1 cellular context compared by ENCODE assay signal in genomic region chr19:29941828-29942403, GRCh38.
A peak's percentile ranks its signal among the peaks of the same experiment; 100 is the strongest.
TF ChIP-seq lines count a peak whose summit lies in the region.

Gene URI1, plus strand, starts transcription at chr19:29942239. Its CDS starts 309 bp downstream, at chr19:29942548.

TF ChIP-seq in HEK293, 187 proteins besides CTCF, POLR2A, EP300 and RAD21 (continued from another document and continues in another):
- TF ChIP-seq ZXDB (tag by site-specific recombination; IDR thresholded peaks at IDR 0.05) (peak; percentile 68; the same call in 1 of the 2 replicates), ZBTB8A (tag by site-specific recombination; IDR thresholded peaks at IDR 0.05) (peak; percentile 64), ZFP37 (tag by site-specific recombination; IDR thresholded peaks at IDR 0.05) (no peak), ZNF76 (tag by site-specific recombination; IDR thresholded peaks at IDR 0.05; ENCODE audit: borderline replicate concordance, low read depth) (no peak), ZNF416 (tag by site-specific recombination; IDR thresholded peaks at IDR 0.05) (no peak), ZNF214 (tag by site-specific recombination; IDR thresholded peaks at IDR 0.05; ENCODE audit: borderline replicate concordance) (0 out of 2 replicates have a peak, but pooled peaks have one; percentile 20), KLF16 (tag by site-specific recombination; IDR thresholded peaks at IDR 0.05) (peak; percentile 82), TRIM28 (IDR thresholded peaks at IDR 0.05; ENCODE audit: borderline replicate concordance, low read length) (no peak), ZNF660 (tag by site-specific recombination; IDR thresholded peaks at IDR 0.05) (peak; percentile 92), ZNF501 (tag by site-specific recombination; IDR thresholded peaks at IDR 0.05) (no peak), KLF17 (tag by site-specific recombination; IDR thresholded peaks at IDR 0.05) (no peak; the same call in 1 of the 2 replicates), ZNF433 (tag by site-specific recombination; IDR thresholded peaks at IDR 0.05; ENCODE audit: low read depth) (no peak), ZNF121 (tag by site-specific recombination; IDR thresholded peaks at IDR 0.05) (no peak), ZFP41 (tag by site-specific recombination; IDR thresholded peaks at IDR 0.05; ENCODE audit: borderline replicate concordance) (no peak), ZNF423 (tag by site-specific recombination; IDR thresholded peaks at IDR 0.05) (no peak), ZFP69B (tag by site-specific recombination; IDR thresholded peaks at IDR 0.05) (0 out of 2 replicates have a peak, but pooled peaks have one; percentile 22), KLF1 (tag by site-specific recombination; IDR thresholded peaks at IDR 0.05) (peak; percentile 47; the same call in 1 of the 2 replicates), ZNF202 (tag by site-specific recombination; IDR thresholded peaks at IDR 0.05; ENCODE audit: borderline replicate concordance) (no peak), HOXD13 (CRISPR knock-in tag; IDR thresholded peaks at IDR 0.05; ENCODE audit: borderline replicate concordance) (no peak), ZNF366 (tag by site-specific recombination; conservative IDR thresholded peaks at IDR 0.05) (no peak), ZNF580 (tag by site-specific recombination; IDR thresholded peaks at IDR 0.05) (no peak), ZNF146 (tag by site-specific recombination; IDR thresholded peaks at IDR 0.05) (no peak), ZNF19 (tag by site-specific recombination; IDR thresholded peaks at IDR 0.05; ENCODE audit: low read depth) (no peak), ZNF610 (tag by site-specific recombination; IDR thresholded peaks at IDR 0.05; ENCODE audit: borderline replicate concordance) (peak; percentile 67), GLI4 (tag by site-specific recombination; IDR thresholded peaks at IDR 0.05) (no peak), BCL11B (tag by site-specific recombination; IDR thresholded peaks at IDR 0.05; ENCODE audit: low read depth) (no peak), HOXC10 (CRISPR knock-in tag; IDR thresholded peaks at IDR 0.05) (no peak), ZNF18 (tag by site-specific recombination; IDR thresholded peaks at IDR 0.05) (no peak), SETDB1 (IDR thresholded peaks at IDR 0.05; ENCODE audit: insufficient read length, low read length) (no peak), SALL2 (tag by site-specific recombination; IDR thresholded peaks at IDR 0.05; ENCODE audit: borderline replicate concordance) (no peak), ZNF398 (tag by site-specific recombination; IDR thresholded peaks at IDR 0.05) (no peak), FEZF1 (tag by site-specific recombination; IDR thresholded peaks at IDR 0.05) (no peak), ZNF785 (tag by site-specific recombination; IDR thresholded peaks at IDR 0.05) (no peak), ZNF292 (tag by site-specific recombination; IDR thresholded peaks at IDR 0.05; ENCODE audit: borderline replicate concordance, low read depth) (no peak), ZNF175 (tag by site-specific recombination; IDR thresholded peaks at IDR 0.05) (no peak), ZSCAN5A (tag by site-specific recombination; IDR thresholded peaks at IDR 0.05) (no peak), KLF7 (tag by site-specific recombination; IDR thresholded peaks at IDR 0.05; ENCODE audit: borderline replicate concordance) (peak; percentile 54; the same call in 1 of the 2 replicates), ZNF140 (tag by site-specific recombination; IDR thresholded peaks at IDR 0.05) (no peak), MYNN (tag by site-specific recombination; IDR thresholded peaks at IDR 0.05; ENCODE audit: borderline replicate concordance) (no peak), ZBTB26 (tag by site-specific recombination; optimal IDR thresholded peaks at IDR 0.05) (no peak), ZNF707 (tag by site-specific recombination; IDR thresholded peaks at IDR 0.05) (no peak), ZNF362 (tag by site-specific recombination; IDR thresholded peaks at IDR 0.05) (no peak), TCF7L2 (IDR thresholded peaks at IDR 0.05; ENCODE audit: borderline replicate concordance, low read depth, low read length) (no peak), EGR2 (tag by site-specific recombination; IDR thresholded peaks at IDR 0.05; ENCODE audit: low read depth) (no peak), ZEB2 (tag by site-specific recombination; IDR thresholded peaks at IDR 0.05) (peak; percentile 82), GLI2 (tag by site-specific recombination; IDR thresholded peaks at IDR 0.05; ENCODE audit: borderline replicate concordance, low read depth) (no peak), ZNF544 (tag by site-specific recombination; IDR thresholded peaks at IDR 0.05) (no peak), SP3 (tag by site-specific recombination; IDR thresholded peaks at IDR 0.05) (peak; percentile 87), MZF1 (tag by site-specific recombination; IDR thresholded peaks at IDR 0.05; ENCODE audit: borderline replicate concordance) (peak; percentile 32; the same call in 1 of the 2 replicates), ZNF585B (tag by site-specific recombination; IDR thresholded peaks at IDR 0.05) (no peak), ZBTB20 (tag by site-specific recombination; IDR thresholded peaks at IDR 0.05) (no peak; the same call in 1 of the 2 replicates), ZNF280D (tag by site-specific recombination; IDR thresholded peaks at IDR 0.05) (no peak), ZNF830 (tag by site-specific recombination; IDR thresholded peaks at IDR 0.05; ENCODE audit: low read depth) (no peak), ELK4 (IDR thresholded peaks at IDR 0.05; ENCODE audit: borderline replicate concordance, low read depth, low read length) (0 out of 2 replicates have a peak, but pooled peaks have one; percentile 32), ZNF658 (tag by site-specific recombination; IDR thresholded peaks at IDR 0.05) (no peak), ZNF24 (tag by site-specific recombination; IDR thresholded peaks at IDR 0.05) (0 out of 2 replicates have a peak, but pooled peaks have one; percentile 29), ZNF184 (tag by site-specific recombination; IDR thresholded peaks at IDR 0.05) (no peak; the same call in 1 of the 2 replicates), KLF10 (tag by site-specific recombination; IDR thresholded peaks at IDR 0.05) (peak; percentile 98), ZNF112 (tag by site-specific recombination; IDR thresholded peaks at IDR 0.05) (no peak), PRDM6 (tag by site-specific recombination; IDR thresholded peaks at IDR 0.05) (no peak)
